In the genomic region with DNA sequence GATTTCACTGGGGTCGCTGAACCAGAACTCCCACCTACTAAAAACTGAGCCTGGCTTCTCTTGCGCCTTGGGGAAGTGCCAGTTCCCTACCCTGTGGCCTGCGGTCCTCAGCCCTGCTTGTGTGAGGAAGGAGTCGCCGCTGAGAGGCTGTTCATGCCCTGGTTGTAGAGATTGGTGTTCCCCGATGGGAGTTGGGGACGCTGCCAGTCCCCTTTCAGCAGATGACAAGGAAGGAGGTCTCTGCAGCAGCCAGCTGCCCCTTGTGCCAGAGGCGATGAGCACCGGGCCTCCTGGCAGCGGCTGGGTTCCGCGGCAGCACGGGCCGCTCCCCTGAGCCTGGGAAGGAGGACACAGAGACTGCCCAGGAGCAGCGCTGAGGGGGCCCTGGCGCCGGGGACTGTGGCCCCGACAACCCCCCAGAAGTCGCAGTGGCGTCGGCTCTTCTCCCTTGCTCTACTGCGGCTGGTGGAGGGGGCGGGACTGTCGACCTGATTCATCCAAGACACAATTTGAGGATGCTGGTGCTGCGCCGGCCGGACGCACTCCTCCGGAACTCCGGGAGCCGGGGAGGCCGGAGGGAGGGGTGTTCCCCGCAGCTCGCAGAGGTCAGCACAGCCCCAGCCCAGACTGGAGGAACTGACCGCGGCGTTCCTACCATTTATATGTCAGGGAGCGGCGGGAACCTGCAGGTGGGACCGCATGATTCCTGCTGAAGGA, we compare ENCODE assay signal across 8 cellular contexts. TPM values are rescaled to one million over a fixed set of nuclear protein-coding genes. Genes with fewer than 3 reads are reported as not detected.
DNase-seq lines count a peak whose midpoint lies in the region; ATAC-seq and TF ChIP-seq lines count a peak whose summit lies in the region.

No MANE protein-coding gene starts in this region.

- H3K27me3 Mint-ChIP-seq in mesothelial cell of epicardium (ENCODE audit: low read depth), result no peaks in the 10 kb centered on the region

- intact Hi-C loops in left cardiac atrium (cut with DNase I), result loop anchor here in 1 of 2 donors (10.0 kb wide), 1 partner anchor 109 kb away; no protein-coding TSS in a partner anchor

- H3K36me3 Mint-ChIP-seq in mesothelial cell of epicardium, result no peaks in the 10 kb centered on the region

- no peaks in the 10 kb centered on the region for H3K4me1 Mint-ChIP-seq in mesothelial cell of epicardium

- no peaks in the 10 kb centered on the region for H3K9me3 Mint-ChIP-seq in mesothelial cell of epicardium

- H3K4me3 Mint-ChIP-seq in mesothelial cell of epicardium, result no peak overlapping the region

- peak; percentile 19 for DNase-seq in DMS79 (lab: John Stamatoyannopoulos, UW)
- peak; percentile 46 for DNase-seq in activated naive CD4-positive, alpha-beta T cell treated with anti-CD3 and anti-CD28 coated beads, Interleukin-2, amount 50 U/mL, for 16 hours
- DNase-seq in left cardiac atrium, result peak; percentile 89
- peak; percentile 46 for DNase-seq in stimulated activated CD4-positive, alpha-beta T cell treated with anti-CD3 and anti-CD28 coated beads, Interleukin-4, amount 100 ng/mL, for 1 hour
- no peak for DNase-seq in mesothelial cell of epicardium (ENCODE audit: low spot score in 2 of 2, unreplicated experiment in 2 of 2)
- DNase-seq in DMS 273 treated with DMSO at 0.1 percent for 48 hours (lab: John Stamatoyannopoulos, UW), result no peak
- no peak for DNase-seq in NCI-H1092 (lab: John Stamatoyannopoulos, UW)

- H3K27ac Mint-ChIP-seq in mesothelial cell of epicardium, result no peak overlapping the region

- no peak for TF ChIP-seq CTCF in mesothelial cell of epicardium (IDR thresholded peaks at IDR 0.05; ENCODE audit: unreplicated experiment)

- ATAC-seq in HG03045 (IDR thresholded peaks at IDR 0.05; ENCODE audit: unreplicated experiment) (peak; percentile 34), left cardiac atrium (peak; percentile 66 to 83)

RNA-seq across cellular contexts. Expression of a gene that starts 12.0 kb away (rescaled TPM):
- total RNA-seq in left cardiac atrium, result 1 to 10 TPM; 5.5 to 6.6 TPM
- total RNA-seq in mesothelial cell of epicardium, result not detected in 3 replicates

RNA-seq across cellular contexts. Expression of a gene that starts 12.0 kb away (rescaled TPM):
- total RNA-seq in left cardiac atrium, result 1 to 10 TPM; 2.0 to 4.0 TPM
- total RNA-seq in mesothelial cell of epicardium, result not detected in 3 replicates

RNA-seq across cellular contexts. Expression of a gene that starts 41.7 kb away (rescaled TPM):
- total RNA-seq in left cardiac atrium (10 to 100 TPM; 17.2 to 22.5 TPM), mesothelial cell of epicardium (0.72 to 1.1 TPM (median 0.83 TPM) in 3 replicates)

Comparison
In these comparisons a context has a peak if more than half of its experiments do, and no peak if none do; other contexts are left out.
1. DNase-seq: peak in DMS79 (single experiment), activated naive CD4-positive, alpha-beta T cell treated with anti-CD3 and anti-CD28 coated beads, Interleukin-2, amount 50 U/mL, for 16 hours (single experiment), left cardiac atrium (single experiment) and stimulated activated CD4-positive, alpha-beta T cell treated with anti-CD3 and anti-CD28 coated beads, Interleukin-4, amount 100 ng/mL, for 1 hour (single experiment); none in mesothelial cell of epicardium (0 of 2), DMS 273 treated with DMSO at 0.1 percent for 48 hours (single experiment) and NCI-H1092 (single experiment).